In genomic region chr11:132716037-132716436, GRCh38 we compare ENCODE assay signal across 33 cellular contexts.
"Had no signal": no experiment of that assay in that cellular context is flagged by ENCODE, and none has a peak within 500 bp of the region (broad histone marks: within the 10 kb centered on the region; RNA-seq: fewer than 3 reads in every experiment).

No MANE protein-coding gene starts in this region.

- H3K27me3 Mint-ChIP-seq: activated B cell treated with CpG ODN at 0.5 μM for 24 hours; activated CD4-positive, alpha-beta memory T cell treated with anti-CD3 and anti-CD28 coated beads for 36 hours; activated CD4-positive, alpha-beta T cell treated with anti-CD3 and anti-CD28 coated beads, Interleukin-2, amount 10 ng/mL, durations not matched to agents 7 days and 5 days; activated CD8-positive, alpha-beta T cell treated with anti-CD3 and anti-CD28 coated beads for 36 hours; activated naive CD8-positive, alpha-beta T cell treated with anti-CD3 and anti-CD28 coated beads for 36 hours; activated T-helper 17 cell treated with anti-CD3 and anti-CD28 coated beads, Interleukin-2, amount 50 U/mL, for 72 hours; T-cell had no signal

- H3K4me3 ChIP-seq: adrenal gland, body of pancreas, breast epithelium had no signal

- H3K36me3 Mint-ChIP-seq: activated CD4-positive, alpha-beta memory T cell treated with anti-CD3 and anti-CD28 coated beads for 36 hours; activated naive CD4-positive, alpha-beta T cell treated with anti-CD3 and anti-CD28 coated beads, Interleukin-2, amount 50 U/mL, for 72 hours; activated naive CD8-positive, alpha-beta T cell treated with anti-CD3 and anti-CD28 coated beads for 36 hours; T-cell had no signal

- ATAC-seq: activated CD8-positive, alpha-beta T cell treated with anti-CD3 and anti-CD28 coated beads for 36 hours; activated naive CD4-positive, alpha-beta T cell treated with anti-CD3 and anti-CD28 coated beads, Interleukin-2, amount 50 U/mL, for 72 hours; activated T-cell treated with anti-CD3 and anti-CD28 coated beads, Interleukin-2, amount 50 U/mL, for 4 hours; activated T-cell treated with anti-CD3 and anti-CD28 coated beads, Interleukin-2, amount 50 U/mL, for 72 hours; activated T-helper 17 cell treated with anti-CD3 and anti-CD28 coated beads, Interleukin-2, amount 50 U/mL, for 72 hours; body of pancreas; T-cell had no signal

- H3K27ac ChIP-seq: adrenal gland, body of pancreas, brain microvascular endothelial cell, breast epithelium, VCaP had no signal

- H3K36me3 ChIP-seq: adrenal gland, brain microvascular endothelial cell, breast epithelium had no signal

- H3K27me3 ChIP-seq: adrenal gland, body of pancreas, brain microvascular endothelial cell, breast epithelium had no signal

- H3K27ac Mint-ChIP-seq: activated B cell treated with CpG ODN at 0.5 μM for 24 hours; activated CD4-positive, alpha-beta memory T cell treated with anti-CD3 and anti-CD28 coated beads for 36 hours; activated CD4-positive, alpha-beta T cell treated with anti-CD3 and anti-CD28 coated beads, Interleukin-2, amount 10 ng/mL, durations not matched to agents 7 days and 5 days; activated CD8-positive, alpha-beta T cell treated with anti-CD3 and anti-CD28 coated beads for 36 hours; activated naive CD4-positive, alpha-beta T cell treated with anti-CD3 and anti-CD28 coated beads for 36 hours; activated naive CD8-positive, alpha-beta T cell treated with anti-CD3 and anti-CD28 coated beads for 36 hours; activated T-cell treated with anti-CD3 and anti-CD28 coated beads, Interleukin-2, amount 50 U/mL, for 72 hours; activated T-helper 1 cell treated with anti-CD3 and anti-CD28 coated beads, Interleukin-12 subunit alpha, Interleukin-12 subunit beta, Interleukin-2, Interleukin-4 antibody, amounts not matched to agents 30 ng/mL and 10 ng/mL and 1 ng/mL, durations not matched to agents 14 hours and 24 hours and 36 hours; activated T-helper 17 cell treated with anti-CD3 and anti-CD28 coated beads, Interleukin-2, amount 50 U/mL, for 72 hours; T-cell; T-helper 2 cell treated with Interferon-gamma antibody and Interleukin-4, amounts not matched to agents 5 μg/mL and 100 μg/mL, for 36 hours had no signal

- H3K9me3 ChIP-seq: adrenal gland, body of pancreas, breast epithelium had no signal

- DNase-seq: activated B cell treated with CpG ODN at 0.5 μM for 24 hours; activated CD4-positive, alpha-beta memory T cell treated with anti-CD3 and anti-CD28 coated beads for 36 hours; activated CD4-positive, alpha-beta T cell treated with anti-CD3 and anti-CD28 coated beads for 48 hours; activated CD4-positive, alpha-beta T cell treated with anti-CD3 and anti-CD28 coated beads, Interleukin-2, amount 10 ng/mL, durations not matched to agents 7 days and 5 days; activated CD4-positive, alpha-beta T cell treated with anti-CD3 and anti-CD28 coated beads, Interleukin-2, amount 50 U/mL, for 4 hours; activated CD4-positive, CD25-positive, alpha-beta regulatory T cell treated with anti-CD3 and anti-CD28 coated beads, Interleukin-2, amount 50 U/mL, for 72 hours; activated CD8-positive, alpha-beta memory T cell treated with anti-CD3 and anti-CD28 coated beads, Interleukin-2, amount 50 U/mL, for 4 hours; activated CD8-positive, alpha-beta T cell treated with anti-CD3 and anti-CD28 coated beads for 36 hours; activated effector memory CD4-positive, alpha-beta T cell treated with anti-CD3 and anti-CD28 coated beads, Interleukin-2, amount 50 U/mL, for 16 hours; activated gamma-delta T cell treated with Interleukin-2 at 50 U/mL for 16 hours; activated naive CD4-positive, alpha-beta T cell; activated naive CD4-positive, alpha-beta T cell treated with anti-CD3 and anti-CD28 coated beads for 36 hours; activated naive CD4-positive, alpha-beta T cell treated with anti-CD3 and anti-CD28 coated beads, Interleukin-2, amount 50 U/mL, for 16 hours; activated naive CD8-positive, alpha-beta T cell treated with anti-CD3 and anti-CD28 coated beads for 36 hours; activated T-cell treated with anti-CD3 and anti-CD28 coated beads for 4 hours; activated T-cell treated with anti-CD3 and anti-CD28 coated beads, Interleukin-2, amount 50 U/mL, for 1 hour; activated T-cell treated with anti-CD3 and anti-CD28 coated beads, Interleukin-2, amount 50 U/mL, for 4 hours; activated T-cell treated with anti-CD3 and anti-CD28 coated beads, Interleukin-2, amount 50 U/mL, for 72 hours; adrenal gland; amniotic stem cell; aorta; body of pancreas; brain microvascular endothelial cell; central memory CD4-positive, alpha-beta T cell; T-cell; T-helper 2 cell; T-helper 9 cell had no signal

- H3K4me3 Mint-ChIP-seq: activated B cell treated with CpG ODN at 0.5 μM for 24 hours; activated CD4-positive, alpha-beta memory T cell treated with anti-CD3 and anti-CD28 coated beads for 36 hours; activated CD4-positive, alpha-beta T cell treated with anti-CD3 and anti-CD28 coated beads, Interleukin-2, amount 10 ng/mL, durations not matched to agents 7 days and 5 days; activated CD8-positive, alpha-beta T cell treated with anti-CD3 and anti-CD28 coated beads for 36 hours; activated naive CD4-positive, alpha-beta T cell treated with anti-CD3 and anti-CD28 coated beads for 36 hours; activated naive CD8-positive, alpha-beta T cell treated with anti-CD3 and anti-CD28 coated beads for 36 hours; activated T-cell treated with anti-CD3 and anti-CD28 coated beads, Interleukin-2, amount 50 U/mL, for 4 hours; activated T-cell treated with anti-CD3 and anti-CD28 coated beads, Interleukin-2, amount 50 U/mL, for 72 hours; activated T-helper 1 cell treated with anti-CD3 and anti-CD28 coated beads, Interleukin-12 subunit alpha, Interleukin-12 subunit beta, Interleukin-2, Interleukin-4 antibody, amounts not matched to agents 30 ng/mL and 10 ng/mL and 1 ng/mL, durations not matched to agents 14 hours and 24 hours and 36 hours; activated T-helper 17 cell treated with anti-CD3 and anti-CD28 coated beads, Interleukin-2, amount 50 U/mL, for 72 hours; T-cell; T-helper 2 cell treated with Interferon-gamma antibody and Interleukin-4, amounts not matched to agents 5 μg/mL and 100 μg/mL, for 36 hours had no signal

- H3K9me3 Mint-ChIP-seq: activated B cell treated with CpG ODN at 0.5 μM for 24 hours; activated CD4-positive, alpha-beta memory T cell treated with anti-CD3 and anti-CD28 coated beads for 36 hours; activated CD4-positive, alpha-beta T cell treated with anti-CD3 and anti-CD28 coated beads, Interleukin-2, amount 10 ng/mL, durations not matched to agents 7 days and 5 days; activated CD8-positive, alpha-beta T cell treated with anti-CD3 and anti-CD28 coated beads for 36 hours; activated naive CD4-positive, alpha-beta T cell treated with anti-CD3 and anti-CD28 coated beads for 36 hours; activated naive CD4-positive, alpha-beta T cell treated with anti-CD3 and anti-CD28 coated beads, Interleukin-2, amount 50 U/mL, for 72 hours; activated naive CD8-positive, alpha-beta T cell treated with anti-CD3 and anti-CD28 coated beads for 36 hours; activated T-cell treated with anti-CD3 and anti-CD28 coated beads, Interleukin-2, amount 50 U/mL, for 4 hours; activated T-cell treated with anti-CD3 and anti-CD28 coated beads, Interleukin-2, amount 50 U/mL, for 72 hours; activated T-helper 1 cell treated with anti-CD3 and anti-CD28 coated beads, Interleukin-12 subunit alpha, Interleukin-12 subunit beta, Interleukin-2, Interleukin-4 antibody, amounts not matched to agents 30 ng/mL and 10 ng/mL and 1 ng/mL, durations not matched to agents 14 hours and 24 hours and 36 hours; activated T-helper 17 cell treated with anti-CD3 and anti-CD28 coated beads, Interleukin-2, amount 50 U/mL, for 72 hours; T-cell; T-helper 2 cell treated with Interferon-gamma antibody and Interleukin-4, amounts not matched to agents 5 μg/mL and 100 μg/mL, for 36 hours had no signal

- H3K4me1 ChIP-seq: adrenal gland, body of pancreas, breast epithelium had no signal
